Comparison of ENCODE assay signal across 32 cellular contexts in genomic region chr4:130955520-130955919, GRCh38.
"Had no signal": no experiment of that assay in that cellular context is flagged by ENCODE, and none has a peak within 500 bp of the region (broad histone marks: within the 10 kb centered on the region; RNA-seq: fewer than 3 reads in every experiment).

No MANE protein-coding gene starts in this region.

- H3K36me3 Mint-ChIP-seq: activated naive CD8-positive, alpha-beta T cell had no signal

- H3K27ac Mint-ChIP-seq: activated B cell treated with CpG ODN at 0.5 μM for 24 hours; activated CD8-positive, alpha-beta T cell treated with anti-CD3 and anti-CD28 coated beads for 36 hours; activated naive CD8-positive, alpha-beta T cell; activated T-helper 17 cell treated with anti-CD3 and anti-CD28 coated beads, Interleukin-2, amount 50 U/mL, for 72 hours; effector memory CD8-positive, alpha-beta T cell; T-helper 17 cell; T-helper 2 cell treated with Interferon-gamma antibody and Interleukin-4, amounts not matched to agents 5 μg/mL and 100 μg/mL, for 36 hours had no signal

- H3K9me3 ChIP-seq: adrenal gland, body of pancreas, esophagus muscularis mucosa, gastrocnemius medialis had no signal

- H3K36me3 ChIP-seq: adrenal gland, esophagus muscularis mucosa, gastrocnemius medialis, heart left ventricle, WERI-Rb-1 had no signal

- H3K4me3 ChIP-seq: adrenal gland, body of pancreas, esophagus muscularis mucosa, gastrocnemius medialis, heart left ventricle had no signal

- H3K27ac ChIP-seq: adrenal gland, body of pancreas, esophagus muscularis mucosa, foreskin keratinocyte, gastrocnemius medialis, heart left ventricle, WERI-Rb-1 had no signal

- H3K4me1 Mint-ChIP-seq: activated B cell treated with CpG ODN at 0.5 μM for 24 hours; activated T-helper 17 cell treated with anti-CD3 and anti-CD28 coated beads, Interleukin-2, amount 50 U/mL, for 72 hours; T-helper 17 cell had no signal

- H3K4me3 Mint-ChIP-seq: activated B cell treated with CpG ODN at 0.5 μM for 24 hours; activated CD8-positive, alpha-beta T cell treated with anti-CD3 and anti-CD28 coated beads for 36 hours; activated naive CD8-positive, alpha-beta T cell; activated T-cell treated with anti-CD3 and anti-CD28 coated beads, Interleukin-2, amount 50 U/mL, for 4 hours; activated T-helper 17 cell treated with anti-CD3 and anti-CD28 coated beads, Interleukin-2, amount 50 U/mL, for 72 hours; effector memory CD8-positive, alpha-beta T cell; T-helper 17 cell; T-helper 2 cell treated with Interferon-gamma antibody and Interleukin-4, amounts not matched to agents 5 μg/mL and 100 μg/mL, for 36 hours had no signal

- H3K9me3 Mint-ChIP-seq: activated CD8-positive, alpha-beta T cell treated with anti-CD3 and anti-CD28 coated beads for 36 hours; activated T-cell treated with anti-CD3 and anti-CD28 coated beads, Interleukin-2, amount 50 U/mL, for 4 hours; T-helper 2 cell treated with Interferon-gamma antibody and Interleukin-4, amounts not matched to agents 5 μg/mL and 100 μg/mL, for 36 hours had no signal

- H3K27me3 ChIP-seq: adrenal gland, body of pancreas, esophagus muscularis mucosa, foreskin keratinocyte, gastrocnemius medialis, heart left ventricle had no signal

- H3K4me1 ChIP-seq: adrenal gland, body of pancreas, esophagus muscularis mucosa, foreskin keratinocyte, gastrocnemius medialis, heart left ventricle had no signal

- H3K27me3 Mint-ChIP-seq: activated B cell treated with CpG ODN at 0.5 μM for 24 hours; activated CD8-positive, alpha-beta T cell treated with anti-CD3 and anti-CD28 coated beads for 36 hours; activated naive CD8-positive, alpha-beta T cell; activated T-helper 17 cell treated with anti-CD3 and anti-CD28 coated beads, Interleukin-2, amount 50 U/mL, for 72 hours; effector memory CD8-positive, alpha-beta T cell; T-helper 17 cell had no signal

- DNase-seq: activated B cell treated with CpG ODN at 0.5 μM for 24 hours; activated CD4-positive, alpha-beta T cell treated with anti-CD3 and anti-CD28 coated beads for 48 hours; activated CD4-positive, alpha-beta T cell treated with anti-CD3 and anti-CD28 coated beads, Interleukin-2, amount 50 U/mL, for 1 hour; activated CD4-positive, alpha-beta T cell treated with anti-CD3 and anti-CD28 coated beads, Interleukin-2, amount 50 U/mL, for 48 hours; activated CD8-positive, alpha-beta memory T cell treated with anti-CD3 and anti-CD28 coated beads for 24 hours; activated CD8-positive, alpha-beta T cell treated with anti-CD3 and anti-CD28 coated beads for 36 hours; activated effector memory CD4-positive, alpha-beta T cell treated with Interleukin-2 at 50 U/mL for 16 hours; activated gamma-delta T cell treated with Interleukin-2 at 50 U/mL for 16 hours; activated naive CD4-positive, alpha-beta T cell treated with anti-CD3 and anti-CD28 coated beads, Interleukin-2, amount 50 U/mL, for 16 hours; activated naive CD4-positive, alpha-beta T cell treated with Interleukin-2 at 50 U/mL for 16 hours; activated T-cell treated with anti-CD3 and anti-CD28 coated beads, Interleukin-2, amount 50 U/mL, for 4 hours; adrenal gland; amygdala; aorta; body of pancreas; caudate nucleus; cortex of kidney; dermis blood vessel endothelial cell; effector CD4-positive, alpha-beta T cell; effector memory CD8-positive, alpha-beta T cell; erythroblast; foreskin keratinocyte; gastrocnemius medialis; glutamatergic neuron; heart left ventricle; T-helper 17 cell; T1000; WERI-Rb-1 had no signal
